Comparison of ENCODE assay signal across 14 cellular contexts in genomic region chr7:130114374-130114773, GRCh38. TPM values are rescaled to one million over a fixed set of nuclear protein-coding genes. Genes with fewer than 3 reads are reported as not detected.
DNase-seq lines count a peak whose midpoint lies in the region; ATAC-seq and TF ChIP-seq lines count a peak whose summit lies in the region.
"Had no signal": no experiment of that assay in that cellular context is flagged by ENCODE, and none has a peak within 500 bp of the region (broad histone marks: within the 10 kb centered on the region; RNA-seq: fewer than 3 reads in every experiment).

No MANE protein-coding gene starts in this region.

- H3K4me3 Mint-ChIP-seq in progenitor cell of endocrine pancreas (ENCODE audit: low read depth): no peak overlapping the region
- H3K4me3 Mint-ChIP-seq: activated CD4-positive, alpha-beta T cell treated with anti-CD3 and anti-CD28 coated beads, Interleukin-2, amount 10 ng/mL, durations not matched to agents 24 days and 14 days; activated T-helper 17 cell treated with anti-CD3 and anti-CD28 coated beads, Interleukin-2, amount 50 U/mL, for 72 hours; natural killer cell had no signal

- peak overlapping the region; percentile 24; the same call in 1 of the 2 replicates for H3K4me2 ChIP-seq in OCI-LY3 (ENCODE audit: low read length)

- peak; percentile 63 for ATAC-seq in GM18868 (IDR thresholded peaks at IDR 0.05; ENCODE audit: unreplicated experiment)
- peak; percentile 50 for ATAC-seq in HG02798 (IDR thresholded peaks at IDR 0.05; ENCODE audit: poor library complexity, unreplicated experiment)
- ATAC-seq: activated T-helper 17 cell treated with anti-CD3 and anti-CD28 coated beads, Interleukin-2, amount 50 U/mL, for 72 hours; natural killer cell had no signal

- TF ChIP-seq POLR2A in stomach (IDR thresholded peaks at IDR 0.05): no peak

- H3K27ac ChIP-seq in OCI-LY3 (ENCODE audit: low read length): no peak overlapping the region
- no peak overlapping the region for H3K27ac ChIP-seq in stomach
- no peak overlapping the region for H3K27ac ChIP-seq in right atrium auricular region
- H3K27ac ChIP-seq: thyroid gland had no signal

- H3K4me1 Mint-ChIP-seq in progenitor cell of endocrine pancreas (ENCODE audit: low read depth): peaks cover 25% of the 10 kb centered on the region

- H3K36me3 ChIP-seq in OCI-LY3 (replicated peaks; ENCODE audit: low read depth, low read length) (no peaks in the 10 kb centered on the region), stomach (peaks cover 0 to 15% (median 5%) of the 10 kb centered on the region in 4 donors), right atrium auricular region (peaks cover 11% of the 10 kb centered on the region)
- H3K36me3 ChIP-seq: thyroid gland had no signal

- no peak overlapping the region for H3K9ac ChIP-seq in OCI-LY3 (ENCODE audit: low read length)

- H3K4me1 ChIP-seq in OCI-LY3 (ENCODE audit: low read length): peaks cover 14% of the 10 kb centered on the region
- H3K4me1 ChIP-seq in stomach: peaks cover 0 to 18% (median 13%) of the 10 kb centered on the region in 4 donors
- no peaks in the 10 kb centered on the region for H3K4me1 ChIP-seq in right atrium auricular region
- H3K4me1 ChIP-seq: thyroid gland had no signal

- in situ Hi-C loops in G401 (cut with HindIII; ENCODE audit: low sequenced_read_pairs): no loop called here

- no peaks in the 10 kb centered on the region for H3K27me3 ChIP-seq in OCI-LY3 (ENCODE audit: low read depth, low read length)
- H3K27me3 ChIP-seq in stomach: no peaks in the 10 kb centered on the region
- H3K27me3 ChIP-seq in right atrium auricular region: no peaks in the 10 kb centered on the region
- H3K27me3 ChIP-seq: thyroid gland had no signal

- peaks cover 6% of the 10 kb centered on the region for H3K9me3 Mint-ChIP-seq in progenitor cell of endocrine pancreas (ENCODE audit: low read depth)
- H3K9me3 Mint-ChIP-seq: activated CD4-positive, alpha-beta T cell treated with anti-CD3 and anti-CD28 coated beads, Interleukin-2, amount 10 ng/mL, durations not matched to agents 24 days and 14 days; activated T-helper 17 cell treated with anti-CD3 and anti-CD28 coated beads, Interleukin-2, amount 50 U/mL, for 72 hours; natural killer cell had no signal

- H3K9me3 ChIP-seq in OCI-LY3 (ENCODE audit: insufficient read depth, low read length): no peaks in the 10 kb centered on the region
- no peaks in the 10 kb centered on the region for H3K9me3 ChIP-seq in stomach
- peaks cover 0 to 7% of the 10 kb centered on the region in 2 donors for H3K9me3 ChIP-seq in right atrium auricular region
- H3K9me3 ChIP-seq: thyroid gland had no signal

- TF ChIP-seq CTCF in OCI-LY3 (IDR thresholded peaks at IDR 0.05; ENCODE audit: low read depth, low read length): no peak
- TF ChIP-seq CTCF in progenitor cell of endocrine pancreas (IDR thresholded peaks at IDR 0.05; ENCODE audit: unreplicated experiment): no peak
- TF ChIP-seq CTCF in stomach (IDR thresholded peaks at IDR 0.05): no peak
- no peak for TF ChIP-seq CTCF in right atrium auricular region (IDR thresholded peaks at IDR 0.05)

- H3K27me3 Mint-ChIP-seq in progenitor cell of endocrine pancreas: no peaks in the 10 kb centered on the region
- H3K27me3 Mint-ChIP-seq: activated CD4-positive, alpha-beta T cell treated with anti-CD3 and anti-CD28 coated beads, Interleukin-2, amount 10 ng/mL, durations not matched to agents 24 days and 14 days; activated T-helper 17 cell treated with anti-CD3 and anti-CD28 coated beads, Interleukin-2, amount 50 U/mL, for 72 hours; IgD-negative memory B cell had no signal

- TF ChIP-seq EP300 in stomach (IDR thresholded peaks at IDR 0.05): no peak

- no peak overlapping the region for H2AFZ ChIP-seq in OCI-LY3 (ENCODE audit: low read depth, low read length)

- DNase-seq in progenitor cell of endocrine pancreas (ENCODE audit: low spot score, unreplicated experiment): no peak
- no peak for DNase-seq in stomach
- DNase-seq in G401 (ENCODE audit: low spot score): no peak
- DNase-seq in right atrium auricular region (ENCODE audit: low spot score): no peak
- no peak for DNase-seq in DMS153 (lab: John Stamatoyannopoulos, UW)
- DNase-seq: activated CD4-positive, alpha-beta T cell treated with anti-CD3 and anti-CD28 coated beads, Interleukin-2, amount 10 ng/mL, durations not matched to agents 24 days and 14 days; natural killer cell; NCI-H82; thyroid gland had no signal

- H3K4me3 ChIP-seq in OCI-LY3 (ENCODE audit: low read length) (no peak overlapping the region), stomach (no peak overlapping the region), right atrium auricular region (no peak overlapping the region)
- H3K4me3 ChIP-seq: thyroid gland had no signal

- peak overlapping the region; percentile 38 for H3K27ac Mint-ChIP-seq in progenitor cell of endocrine pancreas
- H3K27ac Mint-ChIP-seq: activated CD4-positive, alpha-beta T cell treated with anti-CD3 and anti-CD28 coated beads, Interleukin-2, amount 10 ng/mL, durations not matched to agents 24 days and 14 days; activated T-helper 17 cell treated with anti-CD3 and anti-CD28 coated beads, Interleukin-2, amount 50 U/mL, for 72 hours; natural killer cell had no signal

- intact Hi-C loops in stomach (cut with DNase I; ENCODE audit: low total_unique reads): no loop called here

- no peaks in the 10 kb centered on the region for H4K20me1 ChIP-seq in OCI-LY3 (ENCODE audit: insufficient read depth, low read length)

- no peaks in the 10 kb centered on the region for H3K79me2 ChIP-seq in OCI-LY3 (ENCODE audit: low read length)

- H3K36me3 Mint-ChIP-seq in progenitor cell of endocrine pancreas (ENCODE audit: insufficient read depth): peaks cover 16% of the 10 kb centered on the region
- H3K36me3 Mint-ChIP-seq: natural killer cell had no signal

RNA-seq across cellular contexts. Expression of gene KLHDC10, which starts 44.0 kb away (rescaled TPM):
- 50.1 and 50.8 TPM in 2 replicates for total RNA-seq in progenitor cell of endocrine pancreas
- 10 to 100 TPM; 16.4 to 49.0 (median 29.5) TPM for total RNA-seq in stomach
- polyA plus RNA-seq in stomach: 1 to 10 TPM; 5.8 to 9.0 (median 7.9) TPM
- 9.2 and 23.5 TPM in 2 replicates for total RNA-seq in G401 (2014; rRNA removed; shearing (Covaris generic))
- total RNA-seq in right atrium auricular region: 10 to 100 TPM; 16.7 to 19.1 TPM
